Comparison of ENCODE assay signal across 8 cellular contexts in the genomic region with DNA sequence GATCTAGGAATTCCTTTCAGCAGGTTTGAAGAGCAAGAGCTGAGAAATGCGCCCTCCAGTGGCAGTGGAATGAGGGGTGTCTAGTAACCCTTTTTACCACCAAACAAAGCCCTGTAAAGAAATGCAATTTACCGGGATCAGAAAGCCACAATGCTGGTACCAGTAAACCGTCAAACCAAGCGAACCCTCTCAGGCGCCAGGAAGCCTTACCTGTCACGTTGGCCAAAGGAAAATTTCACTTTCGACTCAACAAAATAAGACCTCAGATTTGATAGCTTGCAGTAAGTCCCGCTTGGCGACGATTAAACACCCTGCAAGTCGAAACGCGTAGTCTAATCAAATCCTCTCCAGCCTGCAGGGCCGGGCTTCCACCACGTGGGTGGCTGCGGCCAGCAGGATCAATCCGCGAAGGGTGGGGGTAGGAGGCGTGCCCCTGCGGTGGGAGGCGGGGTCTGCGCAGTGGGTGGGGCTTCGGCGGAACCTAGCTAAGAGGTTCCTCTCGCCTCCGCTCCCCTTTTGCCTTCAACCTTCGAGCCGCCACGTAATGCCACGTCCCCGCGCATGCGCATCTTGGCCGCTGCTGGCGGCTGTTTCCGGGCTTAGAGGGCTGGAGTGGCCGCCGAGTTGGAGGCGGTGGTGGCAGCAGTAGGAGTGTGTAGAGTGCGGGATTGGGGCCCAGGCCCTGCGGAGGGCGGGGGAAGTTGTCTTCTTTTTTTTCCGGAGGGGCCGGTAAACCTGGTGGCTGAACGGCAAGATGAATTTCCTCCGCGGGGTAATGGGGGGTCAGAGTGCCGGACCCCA.
DNase-seq lines count a peak whose midpoint lies in the region; ATAC-seq lines count a peak whose summit lies in the region.

A gene with protein sequence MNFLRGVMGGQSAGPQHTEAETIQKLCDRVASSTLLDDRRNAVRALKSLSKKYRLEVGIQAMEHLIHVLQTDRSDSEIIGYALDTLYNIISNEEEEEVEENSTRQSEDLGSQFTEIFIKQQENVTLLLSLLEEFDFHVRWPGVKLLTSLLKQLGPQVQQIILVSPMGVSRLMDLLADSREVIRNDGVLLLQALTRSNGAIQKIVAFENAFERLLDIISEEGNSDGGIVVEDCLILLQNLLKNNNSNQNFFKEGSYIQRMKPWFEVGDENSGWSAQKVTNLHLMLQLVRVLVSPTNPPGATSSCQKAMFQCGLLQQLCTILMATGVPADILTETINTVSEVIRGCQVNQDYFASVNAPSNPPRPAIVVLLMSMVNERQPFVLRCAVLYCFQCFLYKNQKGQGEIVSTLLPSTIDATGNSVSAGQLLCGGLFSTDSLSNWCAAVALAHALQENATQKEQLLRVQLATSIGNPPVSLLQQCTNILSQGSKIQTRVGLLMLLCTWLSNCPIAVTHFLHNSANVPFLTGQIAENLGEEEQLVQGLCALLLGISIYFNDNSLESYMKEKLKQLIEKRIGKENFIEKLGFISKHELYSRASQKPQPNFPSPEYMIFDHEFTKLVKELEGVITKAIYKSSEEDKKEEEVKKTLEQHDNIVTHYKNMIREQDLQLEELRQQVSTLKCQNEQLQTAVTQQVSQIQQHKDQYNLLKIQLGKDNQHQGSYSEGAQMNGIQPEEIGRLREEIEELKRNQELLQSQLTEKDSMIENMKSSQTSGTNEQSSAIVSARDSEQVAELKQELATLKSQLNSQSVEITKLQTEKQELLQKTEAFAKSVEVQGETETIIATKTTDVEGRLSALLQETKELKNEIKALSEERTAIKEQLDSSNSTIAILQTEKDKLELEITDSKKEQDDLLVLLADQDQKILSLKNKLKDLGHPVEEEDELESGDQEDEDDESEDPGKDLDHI (plus strand): TSS at position 512 of the 801 bp plus-strand sequence. CDS start 243 bp downstream, at position 755.

- DNase-seq in AML-193 (lab: John Stamatoyannopoulos, UW) (peak; percentile 96), NCI-H345 treated with DMSO at 0.1 percent for 48 hours (lab: John Stamatoyannopoulos, UW; ENCODE audit: unreplicated experiment) (peak; percentile 91), iris pigment epithelial cell (ENCODE audit: low read depth) (peak; percentile 99)
- peak; percentile 97 to 99 (median 98) for DNase-seq in activated CD4-positive, CD25-positive, alpha-beta regulatory T cell (lab: John Stamatoyannopoulos, UW)
- peak; percentile 99 for DNase-seq in central memory CD4-positive, alpha-beta T cell
- peak; percentile 99 for DNase-seq in stimulated activated CD4-positive, alpha-beta T cell treated with anti-CD3 and anti-CD28 coated beads, Interleukin-12 subunit alpha, Interleukin-12 subunit beta, amount 100 ng/mL, for 24 hours (ENCODE audit: low read depth in 2 of 2)

- ATAC-seq in GM19025 (IDR thresholded peaks at IDR 0.05; ENCODE audit: low read depth, unreplicated experiment) (peak; percentile 90), HG03342 (IDR thresholded peaks at IDR 0.05; ENCODE audit: unreplicated experiment) (peak; percentile 87)

Comparison
In these comparisons a context has a peak if more than half of its experiments do, and no peak if none do; other contexts are left out.
1. Peak in every context shown above with its lines: DNase-seq and ATAC-seq.